In the genomic region with DNA sequence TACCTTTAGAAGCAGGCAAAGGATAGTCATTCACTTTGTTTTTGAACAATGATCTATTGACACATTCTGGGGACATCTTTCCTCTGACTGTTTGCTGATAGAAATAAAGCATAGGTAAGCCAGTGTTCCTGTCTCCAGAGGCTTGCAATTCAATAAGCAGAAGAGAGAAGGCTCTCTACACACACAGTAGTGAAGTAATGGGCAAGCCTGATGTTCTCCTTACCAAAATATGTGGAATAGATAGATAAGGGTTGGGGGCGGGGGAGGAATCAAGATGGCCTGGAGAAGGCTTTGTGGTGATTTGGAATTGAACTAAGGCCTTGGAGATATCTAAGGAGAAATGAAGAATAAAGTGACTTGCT, we compare ENCODE assay signal across 9 cellular contexts. TPM values are rescaled to one million over a fixed set of nuclear protein-coding genes. Genes with fewer than 3 reads are reported as not detected.
DNase-seq lines count a peak whose midpoint lies in the region; ATAC-seq and TF ChIP-seq lines count a peak whose summit lies in the region.
"Had no signal": no experiment of that assay in that cellular context is flagged by ENCODE, and none has a peak within 500 bp of the region (broad histone marks: within the 10 kb centered on the region; RNA-seq: fewer than 3 reads in every experiment).

No MANE protein-coding gene starts in this region.

- H3K4me3 Mint-ChIP-seq in Caco-2 (ENCODE audit: unreplicated experiment) (no peak overlapping the region), brain (no peak overlapping the region)
- peak overlapping the region; percentile 71 to 93 (median 86) for H3K4me3 Mint-ChIP-seq in naive thymus-derived CD8-positive, alpha-beta T cell

- H3K4me1 Mint-ChIP-seq in Caco-2 (ENCODE audit: low read depth, unreplicated experiment) (peaks cover 12% of the 10 kb centered on the region), brain (peaks cover 26% of the 10 kb centered on the region)
- H3K4me1 Mint-ChIP-seq in naive thymus-derived CD8-positive, alpha-beta T cell = peaks cover 53 to 94% (median 92%) of the 10 kb centered on the region in 4 donors

- H3K9me3 Mint-ChIP-seq in Caco-2 (ENCODE audit: unreplicated experiment) (no peaks in the 10 kb centered on the region), brain (peaks cover 0 to 10% (median 3%) of the 10 kb centered on the region in 5 experiments)
- H3K9me3 Mint-ChIP-seq in naive thymus-derived CD8-positive, alpha-beta T cell = peaks cover 0 to 6% (median 0%) of the 10 kb centered on the region in 9 donors

- ATAC-seq in naive thymus-derived CD8-positive, alpha-beta T cell = peak in 1 of 2 donors; percentile 9
- ATAC-seq in HG02870 (IDR thresholded peaks at IDR 0.05; ENCODE audit: unreplicated experiment) (no peak), HG03457 (IDR thresholded peaks at IDR 0.05; ENCODE audit: unreplicated experiment) (no peak)

- DNase-seq in Caco-2 = no peak
- DNase-seq in NB4 (ENCODE audit: low read depth) = peak; percentile 18
- DNase-seq in naive thymus-derived CD8-positive, alpha-beta T cell = peak in 1 of 10 donors; percentile 30
- no peak for DNase-seq in NCI-H1436 treated with DMSO at 0.1 percent for 48 hours (lab: John Stamatoyannopoulos, UW)
- DNase-seq in HCEC 1CT = no peak
- DNase-seq: NCI-H1930 had no signal

- intact Hi-C loops in Caco-2 (cut with micrococcal nuclease; ENCODE audit: unreplicated experiment) = no loop called here

- peak overlapping the region; percentile 41 for H3K27ac Mint-ChIP-seq in Caco-2 (ENCODE audit: unreplicated experiment)
- H3K27ac Mint-ChIP-seq in brain = peak overlapping the region in 3 of 5 experiments; percentile 56 to 83 (median 65)
- peak overlapping the region; percentile 93 to 100 (median 97) for H3K27ac Mint-ChIP-seq in naive thymus-derived CD8-positive, alpha-beta T cell

- POLR2A ChIA-PET in Caco-2 (lab: Charles Lee) = no interaction called here
- POLR2A ChIA-PET in naive thymus-derived CD8-positive, alpha-beta T cell (lab: Charles Lee) = interaction anchor here (1.1 to 9.5 kb wide), 10 partner anchors 9 to 104 kb away, joined by 3 to 105 read pairs (median 10); partner anchors contain the start of genes MCM3 and PAQR8

- H3K4me3 ChIP-seq in Caco-2 (ENCODE audit: low read depth, low read length) (no peak overlapping the region), NB4 (ENCODE audit: low read depth, low read length) (no peak overlapping the region)

- BruUV-seq in Caco-2 (replicated peaks; lab: Mats Ljungman, UMichigan) = no TSS peak

- H3K36me3 Mint-ChIP-seq in Caco-2 (ENCODE audit: insufficient read depth, unreplicated experiment) (no peaks in the 10 kb centered on the region), brain (peaks cover 28% of the 10 kb centered on the region)
- H3K36me3 Mint-ChIP-seq in naive thymus-derived CD8-positive, alpha-beta T cell = peaks cover 2 to 9% (median 5%) of the 10 kb centered on the region in 3 donors

- peaks cover 9% of the 10 kb centered on the region; the same call in 1 of the 2 replicates for H3K4me1 ChIP-seq in Caco-2

- TF ChIP-seq CTCF in Caco-2 (IDR thresholded peaks at IDR 0.05; ENCODE audit: insufficient read depth in 1 of 2, low read depth in 1 of 2, low read length in 1 of 2, severe bottlenecking in 1 of 2, unreplicated experiment in 1 of 2) (no peak), NB4 (IDR thresholded peaks at IDR 0.05; ENCODE audit: low read depth, low read length) (no peak), brain (conservative IDR thresholded peaks at IDR 0.05) (no peak)

- H3K9me3 ChIP-seq in Caco-2 = peaks cover 8% of the 10 kb centered on the region

- H3K27me3 ChIP-seq in Caco-2 (replicated peaks; ENCODE audit: control insufficient read depth, insufficient read depth, low read length) = no peaks in the 10 kb centered on the region

- no peak for TF ChIP-seq POLR2A in NB4 (IDR thresholded peaks at IDR 0.05; ENCODE audit: extremely low read depth, insufficient read length)

- H3K27me3 Mint-ChIP-seq in Caco-2 (ENCODE audit: insufficient read depth, unreplicated experiment) = no peaks in the 10 kb centered on the region
- no peaks in the 10 kb centered on the region for H3K27me3 Mint-ChIP-seq in brain
- H3K27me3 Mint-ChIP-seq in naive thymus-derived CD8-positive, alpha-beta T cell = no peaks in the 10 kb centered on the region

- CTCF ChIA-PET in Caco-2 (lab: Charles Lee) = interaction anchor here (1.6 kb wide), 1 partner anchor 103 kb away, joined by 8 read pairs; no protein-coding TSS in a partner anchor

- no peaks in the 10 kb centered on the region for H3K36me3 ChIP-seq in Caco-2 (ENCODE audit: control insufficient read depth, insufficient read depth, low read length)

RNA-seq across cellular contexts. Expression of gene PAQR8, which starts 27.3 kb away (rescaled TPM):
- 8.7 and 10.0 TPM in 2 replicates for total RNA-seq in Caco-2 (2022)
- polyA plus RNA-seq in brain (ENCODE audit: insufficient read depth, low read depth, low replicate concordance) = 63.5 TPM
- 10 to 100 TPM; 28.9 to 31.7 TPM for total RNA-seq in naive thymus-derived CD8-positive, alpha-beta T cell
- polyA plus RNA-seq in naive thymus-derived CD8-positive, alpha-beta T cell = 10 to 100 TPM; 14.3 to 35.0 (median 30.6) TPM

RNA-seq across cellular contexts. Expression of gene EFHC1, which starts 30.9 kb away (rescaled TPM):
- 12.2 and 14.6 TPM in 2 replicates for total RNA-seq in Caco-2 (2022)
- polyA plus RNA-seq in brain (ENCODE audit: insufficient read depth, low read depth, low replicate concordance) = 36.0 TPM
- total RNA-seq in naive thymus-derived CD8-positive, alpha-beta T cell = 10 to 100 TPM; 13.0 to 15.5 TPM
- polyA plus RNA-seq in naive thymus-derived CD8-positive, alpha-beta T cell = 1 to 10 TPM; 2.5 to 5.1 (median 2.9) TPM

Comparison
In these comparisons a context has a peak if more than half of its experiments do, and no peak if none do; other contexts are left out.
1. H3K27ac Mint-ChIP-seq: peak in every context shown above with its lines; median percentile 97 in naive thymus-derived CD8-positive, alpha-beta T cell; 65 in brain; 41 in Caco-2.
2. H3K4me3 Mint-ChIP-seq: peak in naive thymus-derived CD8-positive, alpha-beta T cell (10 of 10); none in Caco-2 (single experiment) and brain (0 of 5).